Comparison of ENCODE assay signal across 13 cellular contexts in the genomic region with DNA sequence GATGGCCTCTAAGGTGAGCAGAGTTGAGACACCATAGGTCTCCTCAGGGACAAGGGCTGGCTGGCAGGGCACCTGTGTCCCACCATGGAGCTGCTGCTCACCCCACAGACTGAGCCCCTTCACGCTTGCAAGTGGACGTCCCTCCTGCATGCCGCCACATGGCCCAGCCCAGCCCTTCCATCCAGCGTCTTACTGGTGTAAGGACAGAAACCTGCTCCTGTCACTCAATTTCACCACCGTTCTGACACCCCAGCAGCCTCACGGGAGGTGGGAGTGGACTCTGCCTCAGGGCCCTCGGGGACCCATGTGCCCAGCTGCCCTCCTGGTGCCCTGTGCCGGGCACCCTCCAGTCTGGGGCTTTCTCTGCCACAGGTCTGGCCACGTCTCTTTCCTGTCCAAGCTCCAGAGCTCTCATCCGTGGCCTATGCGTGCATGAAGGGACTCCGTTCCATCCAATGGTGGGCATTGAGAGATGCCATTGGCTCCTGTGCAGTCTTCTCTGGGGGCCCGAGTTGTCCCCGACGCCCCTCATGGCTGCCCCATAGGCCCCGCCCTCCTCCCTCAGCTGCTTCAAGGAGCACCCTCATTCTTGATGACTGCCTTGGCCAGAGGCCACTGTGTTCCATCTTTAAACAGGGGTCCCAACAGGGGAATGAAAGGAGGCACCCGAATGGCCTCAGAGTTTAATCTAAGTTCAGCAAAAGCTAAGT. TPM values are rescaled to one million over a fixed set of nuclear protein-coding genes. Genes with fewer than 3 reads are reported as not detected.
DNase-seq lines count a peak whose midpoint lies in the region; TF ChIP-seq lines count a peak whose summit lies in the region.
"Had no signal": no experiment of that assay in that cellular context is flagged by ENCODE, and none has a peak within 500 bp of the region (broad histone marks: within the 10 kb centered on the region; RNA-seq: fewer than 3 reads in every experiment).

No MANE protein-coding gene starts in this region.

- no peaks in the 10 kb centered on the region for H3K36me3 Mint-ChIP-seq in activated naive CD8-positive, alpha-beta T cell treated with anti-CD3 and anti-CD28 coated beads for 36 hours
- no peaks in the 10 kb centered on the region for H3K36me3 Mint-ChIP-seq in activated naive CD4-positive, alpha-beta T cell treated with anti-CD3 and anti-CD28 coated beads, Interleukin-2, amount 10 ng/mL, durations not matched to agents 7 days and 5 days
- H3K36me3 Mint-ChIP-seq: CD4-positive, CD25-positive, alpha-beta regulatory T cell had no signal

- no peaks in the 10 kb centered on the region for H3K27me3 Mint-ChIP-seq in activated naive CD8-positive, alpha-beta T cell treated with anti-CD3 and anti-CD28 coated beads for 36 hours
- peaks cover 7% of the 10 kb centered on the region for H3K27me3 Mint-ChIP-seq in activated naive CD4-positive, alpha-beta T cell treated with anti-CD3 and anti-CD28 coated beads, Interleukin-2, amount 10 ng/mL, durations not matched to agents 7 days and 5 days
- H3K27me3 Mint-ChIP-seq: CD4-positive, CD25-positive, alpha-beta regulatory T cell had no signal

- H3K4me3 Mint-ChIP-seq in activated naive CD8-positive, alpha-beta T cell treated with anti-CD3 and anti-CD28 coated beads for 36 hours = no peak overlapping the region
- H3K4me3 Mint-ChIP-seq in activated naive CD4-positive, alpha-beta T cell treated with anti-CD3 and anti-CD28 coated beads, Interleukin-2, amount 10 ng/mL, durations not matched to agents 7 days and 5 days = no peak overlapping the region
- H3K4me3 Mint-ChIP-seq: CD4-positive, CD25-positive, alpha-beta regulatory T cell had no signal

- H3K4me2 ChIP-seq in BLaER1 treated with 17β-estradiol and CSF1 and Interleukin-3, amounts not matched to agents 10 nM and 100 nM = peak overlapping the region in 9 of 11 experiments; percentile 45 to 93 (median 87); a peak in 18 of 22 replicates
- H3K4me2 ChIP-seq: A549 had no signal

- peaks cover 2% of the 10 kb centered on the region for H3K9me3 Mint-ChIP-seq in activated naive CD8-positive, alpha-beta T cell treated with anti-CD3 and anti-CD28 coated beads for 36 hours
- H3K9me3 Mint-ChIP-seq in activated naive CD4-positive, alpha-beta T cell treated with anti-CD3 and anti-CD28 coated beads, Interleukin-2, amount 10 ng/mL, durations not matched to agents 7 days and 5 days = no peaks in the 10 kb centered on the region

- H3K27ac ChIP-seq in BLaER1 treated with 17β-estradiol and CSF1 and Interleukin-3, amounts not matched to agents 10 nM and 100 nM = peak overlapping the region in 4 of 11 experiments; percentile 70 to 78 (median 76); a peak in 8 of 22 replicates
- H3K27ac ChIP-seq: A549 had no signal

- no peak overlapping the region for H3K27ac Mint-ChIP-seq in activated naive CD8-positive, alpha-beta T cell treated with anti-CD3 and anti-CD28 coated beads for 36 hours
- H3K27ac Mint-ChIP-seq in activated naive CD4-positive, alpha-beta T cell treated with anti-CD3 and anti-CD28 coated beads, Interleukin-2, amount 10 ng/mL, durations not matched to agents 7 days and 5 days = no peak overlapping the region
- H3K27ac Mint-ChIP-seq: CD4-positive, CD25-positive, alpha-beta regulatory T cell had no signal

- no peaks in the 10 kb centered on the region for H3K36me3 ChIP-seq in BLaER1 treated with 17β-estradiol and CSF1 and Interleukin-3, amounts not matched to agents 10 nM and 100 nM

- peaks cover 0 to 8% (median 0%) of the 10 kb centered on the region in 11 experiments; a peak in 3 of 22 replicates for H3K27me3 ChIP-seq in BLaER1 treated with 17β-estradiol and CSF1 and Interleukin-3, amounts not matched to agents 10 nM and 100 nM

- no peaks in the 10 kb centered on the region for H3K9me3 ChIP-seq in BLaER1 treated with 17β-estradiol and CSF1 and Interleukin-3, amounts not matched to agents 10 nM and 100 nM (replicated peaks in 1 of 11)
- H3K9me3 ChIP-seq: A549 had no signal

- no peaks in the 10 kb centered on the region for H3K4me1 Mint-ChIP-seq in activated naive CD8-positive, alpha-beta T cell treated with anti-CD3 and anti-CD28 coated beads for 36 hours
- no peaks in the 10 kb centered on the region for H3K4me1 Mint-ChIP-seq in activated naive CD4-positive, alpha-beta T cell treated with anti-CD3 and anti-CD28 coated beads, Interleukin-2, amount 10 ng/mL, durations not matched to agents 7 days and 5 days
- H3K4me1 Mint-ChIP-seq: CD4-positive, CD25-positive, alpha-beta regulatory T cell had no signal

- CTCF ChIA-PET in activated naive CD4-positive, alpha-beta T cell treated with anti-CD3 and anti-CD28 coated beads, Interleukin-2, amount 10 ng/mL, durations not matched to agents 7 days and 5 days (lab: Charles Lee) = no interaction called here

- peaks cover 29 to 96% (median 89%) of the 10 kb centered on the region in 10 experiments for H3K4me1 ChIP-seq in BLaER1 treated with 17β-estradiol and CSF1 and Interleukin-3, amounts not matched to agents 10 nM and 100 nM
- H3K4me1 ChIP-seq: A549 had no signal

- TF ChIP-seq CTCF in GM20000 (IDR thresholded peaks at IDR 0.05; ENCODE audit: extremely low read depth, missing control alignments) = no peak

- H3K9ac ChIP-seq in BLaER1 treated with 17β-estradiol and CSF1 and Interleukin-3, amounts not matched to agents 10 nM and 100 nM = peak overlapping the region in 4 of 11 experiments; percentile 54 to 67 (median 62); a peak in 4 of 22 replicates

- no peak overlapping the region for H3K4me3 ChIP-seq in BLaER1 treated with 17β-estradiol and CSF1 and Interleukin-3, amounts not matched to agents 10 nM and 100 nM
- H3K4me3 ChIP-seq: A549 had no signal

- DNase-seq in 8988T = peak; percentile 5
- peak; percentile 23 for DNase-seq in NCI-H524 treated with DMSO at 0.1 percent for 48 hours (lab: John Stamatoyannopoulos, UW)
- DNase-seq in myocyte (ENCODE audit: low read depth) = peak; percentile 72
- no peak for DNase-seq in kidney tubule cell (ENCODE audit: low spot score)
- DNase-seq in activated naive CD8-positive, alpha-beta T cell treated with anti-CD3 and anti-CD28 coated beads for 36 hours = no peak
- DNase-seq in GM20000 (ENCODE audit: low spot score) = no peak
- no peak for DNase-seq in activated naive CD4-positive, alpha-beta T cell treated with anti-CD3 and anti-CD28 coated beads, Interleukin-2, amount 10 ng/mL, durations not matched to agents 7 days and 5 days
- DNase-seq: Calu3; CD4-positive, CD25-positive, alpha-beta regulatory T cell; DMS 273 treated with DMSO at 0.1 percent for 48 hours; IMR-90 had no signal

- peaks cover 0 to 33% (median 9%) of the 10 kb centered on the region in 11 experiments; a peak in 12 of 22 replicates for H4K20me1 ChIP-seq in BLaER1 treated with 17β-estradiol and CSF1 and Interleukin-3, amounts not matched to agents 10 nM and 100 nM

RNA-seq across cellular contexts. Expression of a gene that starts 42.6 kb away (rescaled TPM):
- 678 and 866 TPM in 2 replicates for total RNA-seq in myocyte
- polyA plus RNA-seq in myocyte (2012) = 278 TPM
- 1 to 10 TPM; 4.3 to 5.2 TPM for total RNA-seq in activated naive CD8-positive, alpha-beta T cell treated with anti-CD3 and anti-CD28 coated beads for 36 hours

Comparison
In these comparisons a context has a peak if more than half of its experiments do, and no peak if none do; other contexts are left out.
1. DNase-seq: peak in 8988T (single experiment), NCI-H524 treated with DMSO at 0.1 percent for 48 hours (single experiment) and myocyte (single experiment); none in kidney tubule cell (single experiment), activated naive CD8-positive, alpha-beta T cell treated with anti-CD3 and anti-CD28 coated beads for 36 hours (single experiment), GM20000 (single experiment) and activated naive CD4-positive, alpha-beta T cell treated with anti-CD3 and anti-CD28 coated beads, Interleukin-2, amount 10 ng/mL, durations not matched to agents 7 days and 5 days (single experiment).
2. RNA of a gene that starts 42.6 kb away (total RNA-seq): 678 to 866 TPM in myocyte; 4.3 to 5.2 TPM in activated naive CD8-positive, alpha-beta T cell treated with anti-CD3 and anti-CD28 coated beads for 36 hours; every median in the first group is over 100 times any median in the second.